In genomic region chr11:14872032-14872431, GRCh38 we compare ENCODE assay signal across 20 cellular contexts. TPM values are rescaled to one million over a fixed set of nuclear protein-coding genes. Genes with fewer than 3 reads are reported as not detected.
DNase-seq lines count a peak whose midpoint lies in the region; ATAC-seq and TF ChIP-seq lines count a peak whose summit lies in the region.
"Had no signal": no experiment of that assay in that cellular context is flagged by ENCODE, and none has a peak within 500 bp of the region (broad histone marks: within the 10 kb centered on the region; RNA-seq: fewer than 3 reads in every experiment).

No MANE protein-coding gene starts in this region.

- no peak for TF ChIP-seq EP300 in upper lobe of left lung (IDR thresholded peaks at IDR 0.05)

- no peaks in the 10 kb centered on the region for H3K27me3 Mint-ChIP-seq in activated CD4-positive, alpha-beta memory T cell treated with anti-CD3 and anti-CD28 coated beads for 36 hours
- no peaks in the 10 kb centered on the region for H3K27me3 Mint-ChIP-seq in activated CD4-positive, alpha-beta memory T cell treated with anti-CD3 and anti-CD28 coated beads, Interleukin-2, amount 10 ng/mL, durations not matched to agents 7 days and 5 days
- no peaks in the 10 kb centered on the region for H3K27me3 Mint-ChIP-seq in CD4-positive, alpha-beta T cell
- H3K27me3 Mint-ChIP-seq in T-cell = no peaks in the 10 kb centered on the region
- H3K27me3 Mint-ChIP-seq in chondrocyte (ENCODE audit: low read depth) = no peaks in the 10 kb centered on the region

- H3K27me3 ChIP-seq in CD4-positive, alpha-beta T cell (ENCODE audit: control insufficient read depth, insufficient read depth, low read length) = no peaks in the 10 kb centered on the region
- H3K27me3 ChIP-seq in thyroid gland = no peaks in the 10 kb centered on the region
- H3K27me3 ChIP-seq in upper lobe of left lung = no peaks in the 10 kb centered on the region
- H3K27me3 ChIP-seq: MG63 had no signal

- no peak for DNase-seq in activated CD4-positive, alpha-beta memory T cell treated with anti-CD3 and anti-CD28 coated beads for 36 hours
- DNase-seq in activated CD4-positive, alpha-beta memory T cell treated with anti-CD3 and anti-CD28 coated beads, Interleukin-2, amount 10 ng/mL, durations not matched to agents 7 days and 5 days = no peak
- DNase-seq in CD4-positive, alpha-beta T cell = no peak
- DNase-seq in T-cell (no peak), chondrocyte (ENCODE audit: low spot score) (no peak), thyroid gland (no peak), upper lobe of left lung (no peak)
- DNase-seq: C1 segment of cervical spinal cord, COR-L47, DMS153, H7, Karpas-422, MG63, NCI-H1092 treated with DMSO at 0.1 percent for 48 hours, NCI-H2081 treated with DMSO at 0.1 percent for 48 hours, NCI-H2227 treated with DMSO at 0.1 percent for 48 hours, NCI-H524 had no signal

- H3K4me1 ChIP-seq in thyroid gland = no peaks in the 10 kb centered on the region
- no peaks in the 10 kb centered on the region for H3K4me1 ChIP-seq in upper lobe of left lung

- no peak for ATAC-seq in CD4-positive, alpha-beta T cell (ENCODE audit: poor library complexity)
- no peak for ATAC-seq in T-cell (replicated peaks in 1 of 4)
- no peak for ATAC-seq in upper lobe of left lung (ENCODE audit: low FRiP score in 2 of 2)
- ATAC-seq in GM19351 (IDR thresholded peaks at IDR 0.05; ENCODE audit: unreplicated experiment) = no peak
- ATAC-seq: A549, HepG2 had no signal

- no peak for TF ChIP-seq CTCF in CD4-positive, alpha-beta T cell (IDR thresholded peaks at IDR 0.05)
- TF ChIP-seq CTCF in chondrocyte (IDR thresholded peaks at IDR 0.05) (no peak), thyroid gland (IDR thresholded peaks at IDR 0.05) (no peak), upper lobe of left lung (IDR thresholded peaks at IDR 0.05) (no peak)

- no peaks in the 10 kb centered on the region for H3K9me3 ChIP-seq in CD4-positive, alpha-beta T cell (ENCODE audit: control insufficient read depth, low read length)
- H3K9me3 ChIP-seq in thyroid gland (no peaks in the 10 kb centered on the region), upper lobe of left lung (no peaks in the 10 kb centered on the region)
- H3K9me3 ChIP-seq: A549, MG63 had no signal

- peak overlapping the region; percentile 18 for H3K27ac Mint-ChIP-seq in activated CD4-positive, alpha-beta memory T cell treated with anti-CD3 and anti-CD28 coated beads for 36 hours
- H3K27ac Mint-ChIP-seq in activated CD4-positive, alpha-beta memory T cell treated with anti-CD3 and anti-CD28 coated beads, Interleukin-2, amount 10 ng/mL, durations not matched to agents 7 days and 5 days = no peak overlapping the region
- peak overlapping the region; percentile 1 for H3K27ac Mint-ChIP-seq in CD4-positive, alpha-beta T cell
- H3K27ac Mint-ChIP-seq in T-cell (peak overlapping the region; percentile 14 to 57), chondrocyte (ENCODE audit: unreplicated experiment) (peak overlapping the region; percentile 0)

- CTCF ChIA-PET in activated CD4-positive, alpha-beta memory T cell treated with anti-CD3 and anti-CD28 coated beads for 36 hours (lab: Charles Lee) = no interaction called here
- CTCF ChIA-PET in activated CD4-positive, alpha-beta memory T cell treated with anti-CD3 and anti-CD28 coated beads, Interleukin-2, amount 10 ng/mL, durations not matched to agents 7 days and 5 days (lab: Charles Lee) = no interaction called here
- CTCF ChIA-PET in CD4-positive, alpha-beta T cell (lab: Charles Lee) = interaction anchor here (1.7 kb wide), 1 partner anchor 33 kb away, joined by 5 read pairs; no protein-coding TSS in a partner anchor
- CTCF ChIA-PET in T-cell (lab: Charles Lee) = interaction anchor here (0.5 to 0.9 kb wide), 2 partner anchors 15 to 417 kb away, joined by 3 to 7 read pairs; no protein-coding TSS in a partner anchor

- TF ChIP-seq POLR2A in thyroid gland (IDR thresholded peaks at IDR 0.05) = no peak
- TF ChIP-seq POLR2A in upper lobe of left lung (IDR thresholded peaks at IDR 0.05) = no peak

- H3K36me3 ChIP-seq in thyroid gland (no peaks in the 10 kb centered on the region), upper lobe of left lung (peaks cover 0 to 24% (median 4%) of the 10 kb centered on the region in 4 donors)
- H3K36me3 ChIP-seq: MG63 had no signal

- H3K27ac ChIP-seq in CD4-positive, alpha-beta T cell (ENCODE audit: low read depth, low read length) = no peak overlapping the region
- no peak overlapping the region for H3K27ac ChIP-seq in thyroid gland
- H3K27ac ChIP-seq in upper lobe of left lung = no peak overlapping the region
- H3K27ac ChIP-seq: A549 had no signal

- POLR2A ChIA-PET in activated CD4-positive, alpha-beta memory T cell treated with anti-CD3 and anti-CD28 coated beads for 36 hours (lab: Charles Lee) = no interaction called here
- POLR2A ChIA-PET in activated CD4-positive, alpha-beta memory T cell treated with anti-CD3 and anti-CD28 coated beads, Interleukin-2, amount 10 ng/mL, durations not matched to agents 7 days and 5 days (lab: Charles Lee) = no interaction called here
- POLR2A ChIA-PET in CD4-positive, alpha-beta T cell (lab: Charles Lee) = interaction anchor here (1.1 to 1.5 kb wide), 2 partner anchors 10 to 20 kb away, joined by 3 to 4 read pairs; partner anchors contain the start of gene CYP2R1
- POLR2A ChIA-PET in T-cell (lab: Charles Lee) = no interaction called here

- no peak overlapping the region for H3K4me3 ChIP-seq in thyroid gland (replicated peaks in 1 of 3)
- no peak overlapping the region for H3K4me3 ChIP-seq in upper lobe of left lung
- H3K4me3 ChIP-seq: A549, MG63 had no signal

- intact Hi-C loops in activated CD4-positive, alpha-beta memory T cell treated with anti-CD3 and anti-CD28 coated beads for 36 hours (cut with micrococcal nuclease) = no loop called here
- intact Hi-C loops in CD4-positive, alpha-beta T cell (cut with DNase I, micrococcal nuclease) = no loop called here
- intact Hi-C loops in thyroid gland (cut with DNase I) = no loop called here

- peaks cover 23% of the 10 kb centered on the region for H3K36me3 Mint-ChIP-seq in activated CD4-positive, alpha-beta memory T cell treated with anti-CD3 and anti-CD28 coated beads for 36 hours
- peaks cover 81% of the 10 kb centered on the region for H3K36me3 Mint-ChIP-seq in activated CD4-positive, alpha-beta memory T cell treated with anti-CD3 and anti-CD28 coated beads, Interleukin-2, amount 10 ng/mL, durations not matched to agents 7 days and 5 days (ENCODE audit: low read depth)
- H3K36me3 Mint-ChIP-seq in CD4-positive, alpha-beta T cell (ENCODE audit: low read depth) = peaks cover 83% of the 10 kb centered on the region
- peaks cover 66% of the 10 kb centered on the region for H3K36me3 Mint-ChIP-seq in T-cell
- H3K36me3 Mint-ChIP-seq in chondrocyte (ENCODE audit: low read depth) = peaks cover 3% of the 10 kb centered on the region

- H3K9me3 Mint-ChIP-seq in activated CD4-positive, alpha-beta memory T cell treated with anti-CD3 and anti-CD28 coated beads for 36 hours = no peaks in the 10 kb centered on the region
- H3K9me3 Mint-ChIP-seq in activated CD4-positive, alpha-beta memory T cell treated with anti-CD3 and anti-CD28 coated beads, Interleukin-2, amount 10 ng/mL, durations not matched to agents 7 days and 5 days = no peaks in the 10 kb centered on the region
- H3K9me3 Mint-ChIP-seq in CD4-positive, alpha-beta T cell = no peaks in the 10 kb centered on the region
- H3K9me3 Mint-ChIP-seq in T-cell (no peaks in the 10 kb centered on the region), chondrocyte (ENCODE audit: low read depth) (no peaks in the 10 kb centered on the region)

- H3K4me1 Mint-ChIP-seq in activated CD4-positive, alpha-beta memory T cell treated with anti-CD3 and anti-CD28 coated beads for 36 hours (ENCODE audit: low read depth) = peaks cover 5% of the 10 kb centered on the region
- peaks cover 4% of the 10 kb centered on the region for H3K4me1 Mint-ChIP-seq in activated CD4-positive, alpha-beta memory T cell treated with anti-CD3 and anti-CD28 coated beads, Interleukin-2, amount 10 ng/mL, durations not matched to agents 7 days and 5 days
- H3K4me1 Mint-ChIP-seq in CD4-positive, alpha-beta T cell (ENCODE audit: low read depth) = peaks cover 4% of the 10 kb centered on the region
- H3K4me1 Mint-ChIP-seq in T-cell (peaks cover 0 to 14% (median 4%) of the 10 kb centered on the region in 3 donors), chondrocyte (ENCODE audit: low read depth) (peaks cover 8% of the 10 kb centered on the region)

- no peak overlapping the region for H3K4me3 Mint-ChIP-seq in activated CD4-positive, alpha-beta memory T cell treated with anti-CD3 and anti-CD28 coated beads for 36 hours
- no peak overlapping the region for H3K4me3 Mint-ChIP-seq in activated CD4-positive, alpha-beta memory T cell treated with anti-CD3 and anti-CD28 coated beads, Interleukin-2, amount 10 ng/mL, durations not matched to agents 7 days and 5 days
- H3K4me3 Mint-ChIP-seq in CD4-positive, alpha-beta T cell = no peak overlapping the region
- no peak overlapping the region for H3K4me3 Mint-ChIP-seq in T-cell
- H3K4me3 Mint-ChIP-seq in chondrocyte (ENCODE audit: unreplicated experiment) = no peak overlapping the region

RNA-seq across cellular contexts. Expression of gene CYP2R1, which starts 20.0 kb away (rescaled TPM):
- total RNA-seq in activated CD4-positive, alpha-beta memory T cell treated with anti-CD3 and anti-CD28 coated beads for 36 hours = 10 to 100 TPM; 14.6 to 14.8 TPM
- 10 to 100 TPM; 22.2 TPM for total RNA-seq in activated CD4-positive, alpha-beta memory T cell treated with anti-CD3 and anti-CD28 coated beads, Interleukin-2, amount 10 ng/mL, durations not matched to agents 7 days and 5 days
- total RNA-seq in CD4-positive, alpha-beta T cell = 10 to 100 TPM; 14.2 to 15.8 TPM
- total RNA-seq in T-cell (10 to 100 TPM; 17.9 to 23.3 (median 19.1) TPM), chondrocyte (8.4 to 16.7 TPM (median 16.0 TPM) in 3 replicates), thyroid gland (10 to 100 TPM; 10.2 to 24.1 (median 19.8) TPM), upper lobe of left lung (10 to 100 TPM; 11.5 to 49.2 (median 16.5) TPM)

Comparison
In these comparisons a context has a peak if more than half of its experiments do, and no peak if none do; other contexts are left out.
1. CTCF ChIA-PET loops: an anchor here in CD4-positive, alpha-beta T cell (1.7 kb wide) and T-cell (0.5 to 0.9 kb wide); none called in activated CD4-positive, alpha-beta memory T cell treated with anti-CD3 and anti-CD28 coated beads for 36 hours and activated CD4-positive, alpha-beta memory T cell treated with anti-CD3 and anti-CD28 coated beads, Interleukin-2, amount 10 ng/mL, durations not matched to agents 7 days and 5 days.